2 cellular contexts compared by ENCODE assay signal in the genomic region with DNA sequence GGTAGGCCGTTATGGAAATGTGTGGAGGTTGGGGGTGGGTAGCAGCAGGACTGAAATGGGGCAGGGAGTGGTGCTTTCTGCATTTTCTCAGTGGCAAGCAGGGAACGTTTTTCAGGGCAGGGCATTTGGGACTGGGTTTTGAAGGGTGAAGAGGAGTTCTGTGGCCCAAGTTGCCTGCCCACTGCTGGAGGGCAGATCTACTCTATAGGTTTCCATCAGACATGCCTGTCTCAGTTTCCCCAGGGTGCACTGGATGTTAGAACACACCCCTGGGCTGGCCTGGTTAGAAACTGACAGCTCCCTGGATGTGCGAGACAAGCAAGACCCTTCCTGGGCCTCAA.
A peak's percentile ranks its signal among the peaks of the same experiment; 100 is the strongest.
TF ChIP-seq lines count a peak whose summit lies in the region.

No MANE protein-coding gene starts in this region.

TF ChIP-seq in SK-N-SH treated with all-trans-retinoic acid at 6 μM for 48 hours, 23 proteins besides CTCF, POLR2A, EP300 and RAD21:
- TF ChIP-seq, protein P1, sequence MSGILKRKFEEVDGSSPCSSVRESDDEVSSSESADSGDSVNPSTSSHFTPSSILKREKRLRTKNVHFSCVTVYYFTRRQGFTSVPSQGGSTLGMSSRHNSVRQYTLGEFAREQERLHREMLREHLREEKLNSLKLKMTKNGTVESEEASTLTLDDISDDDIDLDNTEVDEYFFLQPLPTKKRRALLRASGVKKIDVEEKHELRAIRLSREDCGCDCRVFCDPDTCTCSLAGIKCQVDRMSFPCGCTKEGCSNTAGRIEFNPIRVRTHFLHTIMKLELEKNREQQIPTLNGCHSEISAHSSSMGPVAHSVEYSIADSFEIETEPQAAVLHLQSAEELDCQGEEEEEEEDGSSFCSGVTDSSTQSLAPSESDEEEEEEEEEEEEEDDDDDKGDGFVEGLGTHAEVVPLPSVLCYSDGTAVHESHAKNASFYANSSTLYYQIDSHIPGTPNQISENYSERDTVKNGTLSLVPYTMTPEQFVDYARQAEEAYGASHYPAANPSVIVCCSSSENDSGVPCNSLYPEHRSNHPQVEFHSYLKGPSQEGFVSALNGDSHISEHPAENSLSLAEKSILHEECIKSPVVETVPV (CRISPR knock-in tag; IDR thresholded peaks at IDR 0.05): no peak
- TF ChIP-seq OSR1 (CRISPR knock-in tag; IDR thresholded peaks at IDR 0.05) (no peak), ZFP3 (CRISPR knock-in tag; IDR thresholded peaks at IDR 0.05) (peak; percentile 99)
TF ChIP-seq in SK-N-SH treated with all-trans-retinoic acid at 6 μM for 48 hours: peak in this region for 1.

TF ChIP-seq in SK-N-SH, 30 proteins besides CTCF, POLR2A, EP300 and RAD21:
- TF ChIP-seq SMC3 (IDR thresholded peaks at IDR 0.05; ENCODE audit: low read depth, low read length) (no peak), SIN3A (IDR thresholded peaks at IDR 0.05; ENCODE audit: borderline replicate concordance, low read depth, low read length) (no peak), GABPA (IDR thresholded peaks at IDR 0.05; ENCODE audit: low read depth) (no peak), CHD2 (IDR thresholded peaks at IDR 0.05; ENCODE audit: low read length, partially characterized antibody) (no peak)
- TF ChIP-seq, protein P2, sequence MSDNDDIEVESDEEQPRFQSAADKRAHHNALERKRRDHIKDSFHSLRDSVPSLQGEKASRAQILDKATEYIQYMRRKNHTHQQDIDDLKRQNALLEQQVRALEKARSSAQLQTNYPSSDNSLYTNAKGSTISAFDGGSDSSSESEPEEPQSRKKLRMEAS (IDR thresholded peaks at IDR 0.05; ENCODE audit: low read depth): no peak
